In genomic region chr21:39518055-39518844, GRCh38 we compare ENCODE assay signal across 8 cellular contexts.
DNase-seq lines count a peak whose midpoint lies in the region; ATAC-seq and TF ChIP-seq lines count a peak whose summit lies in the region.

No MANE protein-coding gene starts in this region.

- H3K4me1 Mint-ChIP-seq in nephron, result peaks cover 29% of the 10 kb centered on the region

- no peak for TF ChIP-seq EP300 in upper lobe of left lung (IDR thresholded peaks at IDR 0.05)

- H3K79me2 ChIP-seq in fibroblast of lung (ENCODE audit: control insufficient read depth, insufficient read depth, low read length), result no peaks in the 10 kb centered on the region

- ATAC-seq in GM19023 (IDR thresholded peaks at IDR 0.05; ENCODE audit: unreplicated experiment) (peak; percentile 63), upper lobe of left lung (ENCODE audit: low FRiP score in 2 of 2) (peak in 1 of 2 donors; percentile 86)

- 16 to 27% methylated on average over 11 to 13 of the region's 13 CpGs for WGBS in upper lobe of left lung, 2 donors

- H4K20me1 ChIP-seq in fibroblast of lung (ENCODE audit: control insufficient read depth, extremely low read depth, insufficient read depth, low read length), result no peaks in the 10 kb centered on the region

- peak; percentile 91 for TF ChIP-seq CTCF in BE2C (IDR thresholded peaks at IDR 0.05; ENCODE audit: low read depth, low read length)
- TF ChIP-seq CTCF in fibroblast of lung (conservative IDR thresholded peaks at IDR 0.05 in 1 of 2, IDR thresholded peaks at IDR 0.05 in 1 of 2; ENCODE audit: low read depth in 1 of 2, low read length in 2 of 2), result peak; percentile 78 to 93
- peak; percentile 96 to 97 (median 97) for TF ChIP-seq CTCF in nephron (IDR thresholded peaks at IDR 0.05; ENCODE audit: unreplicated experiment in 3 of 3)
- TF ChIP-seq CTCF in upper lobe of left lung (IDR thresholded peaks at IDR 0.05), result peak; percentile 62 to 86 (median 77)

- peak; percentile 68 for DNase-seq in BE2C
- DNase-seq in HuH-7 (ENCODE audit: low spot score), result peak; percentile 83
- peak; percentile 1 for DNase-seq in NOMO-1 treated with dmso at 0.1 percent for 144 hours (lab: John Stamatoyannopoulos, UW; ENCODE audit: unreplicated experiment)
- peak; percentile 15 for DNase-seq in activated T-cell treated with anti-CD3 and anti-CD28 coated beads for 1 hour (ENCODE audit: low read depth)
- peak; percentile 25 to 52 for DNase-seq in fibroblast of lung (ENCODE audit: low read depth in 2 of 2)
- DNase-seq in upper lobe of left lung, result peak in 1 of 2 donors; percentile 31

- H3K27ac Mint-ChIP-seq in nephron, result peak overlapping the region in 2 of 3 experiments; percentile 24 to 26

- H3K4me1 ChIP-seq in BE2C, result no peaks in the 10 kb centered on the region; the same call in 1 of the 2 replicates
- H3K4me1 ChIP-seq in fibroblast of lung (ENCODE audit: control insufficient read depth, extremely low read depth, insufficient read depth, low read length), result no peaks in the 10 kb centered on the region
- peaks cover 0 to 8% (median under 1%) of the 10 kb centered on the region in 4 donors for H3K4me1 ChIP-seq in upper lobe of left lung

- H3K9me3 Mint-ChIP-seq in nephron, result no peaks in the 10 kb centered on the region

- TF ChIP-seq POLR2A in upper lobe of left lung (IDR thresholded peaks at IDR 0.05), result no peak

- no peaks in the 10 kb centered on the region for H3K36me3 Mint-ChIP-seq in nephron (ENCODE audit: low read depth)

- H3K4me2 ChIP-seq in fibroblast of lung (ENCODE audit: extremely low read depth, insufficient read depth, low read length), result no peak overlapping the region

- H3K27me3 ChIP-seq in BE2C (peaks cover 12% of the 10 kb centered on the region), fibroblast of lung (ENCODE audit: control insufficient read depth, insufficient read depth, low read length) (no peaks in the 10 kb centered on the region), upper lobe of left lung (no peaks in the 10 kb centered on the region)

- no peak overlapping the region for H3K4me3 Mint-ChIP-seq in nephron

- H3K27ac ChIP-seq in fibroblast of lung (ENCODE audit: insufficient read depth, low read length) (no peak overlapping the region), upper lobe of left lung (no peak overlapping the region)

- no peak overlapping the region for H2AFZ ChIP-seq in fibroblast of lung (ENCODE audit: low read length)

- H3K9me3 ChIP-seq in BE2C (no peaks in the 10 kb centered on the region), fibroblast of lung (ENCODE audit: control insufficient read depth, insufficient read depth, low read depth, low read length) (no peaks in the 10 kb centered on the region), upper lobe of left lung (no peaks in the 10 kb centered on the region)

- no peaks in the 10 kb centered on the region for H3K36me3 ChIP-seq in BE2C
- no peaks in the 10 kb centered on the region for H3K36me3 ChIP-seq in fibroblast of lung (ENCODE audit: control insufficient read depth, insufficient read depth, low read length)
- no peaks in the 10 kb centered on the region for H3K36me3 ChIP-seq in upper lobe of left lung

- no peaks in the 10 kb centered on the region for H3K27me3 Mint-ChIP-seq in nephron (ENCODE audit: low read depth)

- H3K9ac ChIP-seq in fibroblast of lung (ENCODE audit: insufficient read depth, low read length), result no peak overlapping the region

- H3K4me3 ChIP-seq in BE2C (ENCODE audit: low read depth, low read length) (no peak overlapping the region), fibroblast of lung (replicated peaks in 1 of 4; ENCODE audit: control extremely low read depth in 1 of 4, insufficient read depth in 1 of 4, low read depth in 3 of 4, low read length in 4 of 4) (no peak overlapping the region), upper lobe of left lung (no peak overlapping the region)
